ENCODE assay signal across 13 cellular contexts in genomic region chr2:160390544-160391258, GRCh38.
A peak's percentile ranks its signal among the peaks of the same experiment; 100 is the strongest.
DNase-seq lines count a peak whose midpoint lies in the region; TF ChIP-seq lines count a peak whose summit lies in the region.
"Had no signal": no experiment of that assay in that cellular context is flagged by ENCODE, and none has a peak within 500 bp of the region (broad histone marks: within the 10 kb centered on the region; RNA-seq: fewer than 3 reads in every experiment).

No MANE protein-coding gene starts in this region.

- no peaks in the 10 kb centered on the region for H3K9me3 ChIP-seq in esophagus muscularis mucosa
- no peaks in the 10 kb centered on the region for H3K9me3 ChIP-seq in WERI-Rb-1 (ENCODE audit: severe bottlenecking)

- H3K4me3 ChIP-seq in esophagus muscularis mucosa (no peak overlapping the region), skin epidermis (no peak overlapping the region), WERI-Rb-1 (ENCODE audit: low read depth, low read length) (no peak overlapping the region)

- TF ChIP-seq CTCF in RWPE1 (conservative IDR thresholded peaks at IDR 0.05; ENCODE audit: low read depth) (no peak), esophagus muscularis mucosa (IDR thresholded peaks at IDR 0.05) (no peak), WERI-Rb-1 (IDR thresholded peaks at IDR 0.05; ENCODE audit: low read depth, low read length) (no peak), GM20000 (IDR thresholded peaks at IDR 0.05; ENCODE audit: extremely low read depth, missing control alignments) (no peak)

- H3K27ac ChIP-seq in RWPE1 (peak overlapping the region; percentile 81), esophagus muscularis mucosa (replicated peaks in 1 of 4) (peak overlapping the region in 3 of 4 donors; percentile 9 to 76 (median 34)), skin epidermis (peak overlapping the region in 13 of 21 experiments; percentile 2 to 63 (median 38)), WERI-Rb-1 (no peak overlapping the region)

- H3K4me1 ChIP-seq in esophagus muscularis mucosa: peaks cover 66 to 90% (median 81%) of the 10 kb centered on the region in 4 donors

- TF ChIP-seq POLR2A in esophagus muscularis mucosa (IDR thresholded peaks at IDR 0.05; ENCODE audit: low read depth): no peak

- H3K36me3 ChIP-seq in esophagus muscularis mucosa: no peaks in the 10 kb centered on the region
- no peaks in the 10 kb centered on the region for H3K36me3 ChIP-seq in WERI-Rb-1

- DNase-seq in EL (peak; percentile 90), RWPE1 (ENCODE audit: low spot score) (peak; percentile 44), esophagus muscularis mucosa (ENCODE audit: extremely low spot score) (no peak), WERI-Rb-1 (no peak), T-helper 2 cell (no peak), GM20000 (ENCODE audit: low spot score) (no peak)
- no peak for DNase-seq in stimulated activated CD4-positive, alpha-beta T cell treated with anti-CD3 and anti-CD28 coated beads, Interleukin-2, amount 100 ng/mL, for 24 hours
- DNase-seq: activated CD8-positive, alpha-beta memory T cell treated with anti-CD3 and anti-CD28 coated beads, Interleukin-2, amount 50 U/mL, for 4 hours; effector memory CD4-positive, alpha-beta T cell; KBM-7; NCI-H524 treated with DMSO at 0.1 percent for 48 hours; SW 1271 had no signal

- POLR2A ChIA-PET in RWPE1 (lab: Yijun Ruan, JAX; ENCODE audit: low non-redundant PET): no interaction called here

- 66% methylated on average over 6 of the region's 6 CpGs for whole genome bisulfite sequencing in esophagus muscularis mucosa

- CTCF ChIA-PET in RWPE1 (lab: Yijun Ruan, JAX): interaction anchor here (0.6 to 1.0 kb wide), 3 partner anchors 17 to 1271 kb away, joined by 3 read pairs; no protein-coding TSS in a partner anchor

- TF ChIP-seq EP300 in esophagus muscularis mucosa (IDR thresholded peaks at IDR 0.05): no peak

- intact Hi-C loops in esophagus muscularis mucosa (cut with DNase I): no loop called here

- no peaks in the 10 kb centered on the region for H3K27me3 ChIP-seq in esophagus muscularis mucosa
- no peaks in the 10 kb centered on the region for H3K27me3 ChIP-seq in WERI-Rb-1 (ENCODE audit: insufficient read depth, low read depth, severe bottlenecking)

Comparison
In these comparisons a context has a peak if more than half of its experiments do, and no peak if none do; other contexts are left out.
1. DNase-seq: peak in EL (single experiment) and RWPE1 (single experiment); none in esophagus muscularis mucosa (single experiment), stimulated activated CD4-positive, alpha-beta T cell treated with anti-CD3 and anti-CD28 coated beads, Interleukin-2, amount 100 ng/mL, for 24 hours (0 of 2), WERI-Rb-1 (single experiment), T-helper 2 cell (0 of 5) and GM20000 (single experiment).